Comparison of ENCODE assay signal across 8 cellular contexts in genomic region chr17:76725580-76726230, GRCh38. TPM values are rescaled to one million over a fixed set of nuclear protein-coding genes. Genes with fewer than 3 reads are reported as not detected.
DNase-seq lines count a peak whose midpoint lies in the region; ATAC-seq and TF ChIP-seq lines count a peak whose summit lies in the region.

No MANE protein-coding gene starts in this region.

- H3K27ac ChIP-seq in Peyer's patch (peak overlapping the region; percentile 98 to 100 (median 99)), foreskin keratinocyte (peak overlapping the region; percentile 66), neuronal stem cell (replicated peaks; ENCODE audit: low read length) (peak overlapping the region; percentile 75), transverse colon (peak overlapping the region; percentile 100)

- peak overlapping the region; percentile 86 for H3K4me2 ChIP-seq in neuronal stem cell (ENCODE audit: insufficient read depth, low read length, poor library complexity, severe bottlenecking)

- no peaks in the 10 kb centered on the region for H3K27me3 ChIP-seq in Peyer's patch
- H3K27me3 ChIP-seq in foreskin keratinocyte, result no peaks in the 10 kb centered on the region
- no peaks in the 10 kb centered on the region for H3K27me3 ChIP-seq in neuronal stem cell (ENCODE audit: control insufficient read depth in 3 of 3, insufficient read depth in 3 of 3, low read depth in 1 of 3, low read length in 3 of 3)
- H3K27me3 ChIP-seq in transverse colon, result no peaks in the 10 kb centered on the region

- peak overlapping the region; percentile 98 for H2AFZ ChIP-seq in neuronal stem cell (ENCODE audit: low read length)

- H4K8ac ChIP-seq in neuronal stem cell (ENCODE audit: low read depth, low read length), result no peak overlapping the region

- H3K9me3 ChIP-seq in Peyer's patch, result no peaks in the 10 kb centered on the region
- no peaks in the 10 kb centered on the region for H3K9me3 ChIP-seq in neuronal stem cell (replicated peaks in 1 of 2; ENCODE audit: control insufficient read depth in 2 of 2, insufficient read depth in 1 of 2, low read depth in 1 of 2, low read length in 2 of 2)
- no peaks in the 10 kb centered on the region for H3K9me3 ChIP-seq in transverse colon

- peak overlapping the region; percentile 28 for H2AK5ac ChIP-seq in neuronal stem cell (ENCODE audit: low read depth, low read length)

- H3K79me1 ChIP-seq in neuronal stem cell (ENCODE audit: low read depth, low read length), result peaks cover 6% of the 10 kb centered on the region

- DNase-seq in NCI-H748 (lab: John Stamatoyannopoulos, UW; ENCODE audit: unreplicated experiment) (peak; percentile 21), NCI-H748 treated with DMSO at 0.1 percent for 48 hours (lab: John Stamatoyannopoulos, UW) (no peak), Peyer's patch (peak; percentile 75 to 90 (median 83)), foreskin keratinocyte (no peak), neuronal stem cell (ENCODE audit: low spot score) (no peak), transverse colon (peak; percentile 85)
- peak; percentile 67 for DNase-seq in activated T-helper 9 cell treated with anti-CD3 and anti-CD28 coated beads, Interleukin-2, amount 50 U/mL, for 16 hours (ENCODE audit: low read depth)

- H4K91ac ChIP-seq in neuronal stem cell (ENCODE audit: low read depth, low read length, poor library complexity), result no peak overlapping the region

- H3K36me3 ChIP-seq in Peyer's patch (peaks cover 0 to 44% (median 0%) of the 10 kb centered on the region in 3 donors), neuronal stem cell (replicated peaks in 1 of 2; ENCODE audit: control insufficient read depth in 2 of 2, insufficient read depth in 2 of 2, low read length in 2 of 2) (peaks cover 18 to 58% of the 10 kb centered on the region in 2 donors), transverse colon (peaks cover 0 to 29% (median 13%) of the 10 kb centered on the region in 4 donors)

- peak overlapping the region; percentile 71 for H3K14ac ChIP-seq in neuronal stem cell (ENCODE audit: low read length)

- H3K18ac ChIP-seq in neuronal stem cell (ENCODE audit: low read length), result peak overlapping the region; percentile 84

- H3K9ac ChIP-seq in neuronal stem cell (ENCODE audit: low read depth, low read length, poor library complexity), result peak overlapping the region; percentile 93

- intact Hi-C loops in transverse colon (cut with DNase I; ENCODE audit: low total_unique reads), result loop anchor here (5.0 to 10.0 kb wide), 2 partner anchors 848 to 941 kb away; partner anchors contain the start of genes TRIM47 and UNK

- H3K4ac ChIP-seq in neuronal stem cell (ENCODE audit: low read length), result no peak overlapping the region

- H3K4me1 ChIP-seq in Peyer's patch (peaks cover 0 to 33% (median 5%) of the 10 kb centered on the region in 4 donors), foreskin keratinocyte (peaks cover 4% of the 10 kb centered on the region), neuronal stem cell (ENCODE audit: control insufficient read depth in 2 of 2, insufficient read depth in 1 of 2, low read depth in 1 of 2, low read length in 2 of 2) (peaks cover 5 to 11% of the 10 kb centered on the region in 2 donors), transverse colon (peaks cover 20 to 61% (median 36%) of the 10 kb centered on the region in 4 donors)

- H3K4me3 ChIP-seq in Peyer's patch, result peak overlapping the region; percentile 86 to 98 (median 95)
- peak overlapping the region; percentile 97 to 100 for H3K4me3 ChIP-seq in neuronal stem cell (ENCODE audit: low read length in 2 of 2)
- peak overlapping the region; percentile 89 to 99 (median 98) for H3K4me3 ChIP-seq in transverse colon

- H2BK120ac ChIP-seq in neuronal stem cell (ENCODE audit: low read depth, low read length), result peak overlapping the region; percentile 72

- TF ChIP-seq EP300 in transverse colon (IDR thresholded peaks at IDR 0.05; ENCODE audit: low read depth), result no peak

- TF ChIP-seq POLR2A in Peyer's patch (IDR thresholded peaks at IDR 0.05), result no peak
- TF ChIP-seq POLR2A in transverse colon (IDR thresholded peaks at IDR 0.05), result no peak

- H2BK5ac ChIP-seq in neuronal stem cell (ENCODE audit: low read length), result peak overlapping the region; percentile 90

- H3K23ac ChIP-seq in neuronal stem cell (ENCODE audit: low read depth, low read length, poor library complexity), result peak overlapping the region; percentile 98

- peak; percentile 25 for ATAC-seq in HG02943 (IDR thresholded peaks at IDR 0.05; ENCODE audit: low read depth, unreplicated experiment)
- peak; percentile 5 for ATAC-seq in foreskin keratinocyte

- WGBS in neuronal stem cell (ENCODE audit: extremely low coverage in 2 of 2, insufficient read length in 2 of 2, insufficient replicate concordance in 1 of 2), 2 donors, result no CpG with 5 or more reads among the region's 38 CpGs
- 0 to 5% methylated on average over 7 to 34 of the region's 38 CpGs for WGBS in transverse colon (ENCODE audit: low coverage in 1 of 2), 2 donors

- in situ Hi-C loops in transverse colon (cut with MboI; ENCODE audit: low pct_ligation_motif_present in 1 of 4, low pct_unique_long_range_greater_than_20kb in 1 of 4, low sequenced_read_pairs in 3 of 4), result no loop called here

- no peak overlapping the region for H2BK12ac ChIP-seq in neuronal stem cell (ENCODE audit: low read length)

- no peak for TF ChIP-seq CTCF in Peyer's patch (IDR thresholded peaks at IDR 0.05)
- no peak for TF ChIP-seq CTCF in foreskin keratinocyte (conservative IDR thresholded peaks at IDR 0.05)
- TF ChIP-seq CTCF in transverse colon (IDR thresholded peaks at IDR 0.05), result no peak

- peak overlapping the region; percentile 64 for H2BK15ac ChIP-seq in neuronal stem cell (ENCODE audit: low read length)

RNA-seq across cellular contexts. Expression of gene JMJD6, which starts 0.7 kb away (rescaled TPM):
- total RNA-seq in Peyer's patch, result 10 to 100 TPM; 21.5 to 42.6 (median 38.8) TPM
- 26.1 and 31.0 TPM in 2 replicates for total RNA-seq in foreskin keratinocyte
- 27.3 and 32.3 TPM in 2 replicates for polyA plus RNA-seq in foreskin keratinocyte
- 9.1 TPM for polyA plus RNA-seq in neuronal stem cell (2013, experiment 1 of 2)
- polyA plus RNA-seq in neuronal stem cell (2013, experiment 2 of 2), result 9.1 TPM
- 10 to 100 TPM; 25.4 to 58.4 (median 26.9) TPM for total RNA-seq in transverse colon

RNA-seq across cellular contexts. Expression of gene METTL23, which starts 0.9 kb away (rescaled TPM):
- total RNA-seq in Peyer's patch (10 to 100 TPM; 20.7 to 31.4 (median 27.0) TPM), foreskin keratinocyte (28.7 and 29.3 TPM in 2 replicates), transverse colon (10 to 100 TPM in 3 of 4 donors, not detected in 1; 11.2 to 34.1 (median 24.7) TPM)
- 35.8 and 37.8 TPM in 2 replicates for polyA plus RNA-seq in foreskin keratinocyte
- polyA plus RNA-seq in neuronal stem cell (2013, experiment 1 of 2), result 29.2 TPM
- 31.8 TPM for polyA plus RNA-seq in neuronal stem cell (2013, experiment 2 of 2)

RNA-seq across cellular contexts. Expression of gene SRSF2, which starts 11.4 kb away (rescaled TPM):
- total RNA-seq in Peyer's patch, result 100 to 1,000 TPM; 185 to 403 (median 242) TPM
- 280 and 282 TPM in 2 replicates for total RNA-seq in foreskin keratinocyte
- 228 and 247 TPM in 2 replicates for polyA plus RNA-seq in foreskin keratinocyte
- 225 TPM for polyA plus RNA-seq in neuronal stem cell (2013, experiment 1 of 2)
- 226 TPM for polyA plus RNA-seq in neuronal stem cell (2013, experiment 2 of 2)
- total RNA-seq in transverse colon, result 1,000 to 10,000 TPM in 1 of 4 donors, 100 to 1,000 TPM in 3; 193 to 1,196 (median 348) TPM

RNA-seq across cellular contexts. Expression of gene MFSD11, which starts 12.2 kb away (rescaled TPM):
- 10 to 100 TPM; 35.3 to 64.8 (median 47.0) TPM for total RNA-seq in Peyer's patch
- total RNA-seq in foreskin keratinocyte, result 13.8 and 16.3 TPM in 2 replicates
- polyA plus RNA-seq in foreskin keratinocyte, result 9.1 and 10.1 TPM in 2 replicates
- polyA plus RNA-seq in neuronal stem cell (2013, experiment 1 of 2), result 11.3 TPM
- polyA plus RNA-seq in neuronal stem cell (2013, experiment 2 of 2), result 12.1 TPM
- total RNA-seq in transverse colon, result 10 to 100 TPM in 3 of 4 donors, 1 to 10 TPM in 1; 7.6 to 41.3 (median 25.7) TPM

RNA-seq across cellular contexts. Expression of gene MXRA7, which starts 14.9 kb away (rescaled TPM):
- total RNA-seq in Peyer's patch (10 to 100 TPM in 3 of 4 donors, 1 to 10 TPM in 1; 9.1 to 27.3 (median 23.4) TPM), foreskin keratinocyte (57.8 and 81.5 TPM in 2 replicates), transverse colon (100 to 1,000 TPM in 1 of 4 donors, 10 to 100 TPM in 3; 31.0 to 633 (median 52.5) TPM)
- polyA plus RNA-seq in foreskin keratinocyte, result 57.1 and 62.8 TPM in 2 replicates
- polyA plus RNA-seq in neuronal stem cell (2013, experiment 1 of 2), result 91.4 TPM
- polyA plus RNA-seq in neuronal stem cell (2013, experiment 2 of 2), result 90.3 TPM

Comparison
In these comparisons a context has a peak if more than half of its experiments do, and no peak if none do; other contexts are left out.
1. DNase-seq: peak in NCI-H748 (single experiment), Peyer's patch (3 of 3), activated T-helper 9 cell treated with anti-CD3 and anti-CD28 coated beads, Interleukin-2, amount 50 U/mL, for 16 hours (single experiment) and transverse colon (single experiment); none in NCI-H748 treated with DMSO at 0.1 percent for 48 hours (single experiment), foreskin keratinocyte (0 of 2) and neuronal stem cell (single experiment).
2. Peak in every context shown above with its lines, with median percentiles within 50 percentile points of each other: H3K27ac ChIP-seq and H3K4me3 ChIP-seq.